9 cellular contexts compared by ENCODE assay signal in the genomic region with DNA sequence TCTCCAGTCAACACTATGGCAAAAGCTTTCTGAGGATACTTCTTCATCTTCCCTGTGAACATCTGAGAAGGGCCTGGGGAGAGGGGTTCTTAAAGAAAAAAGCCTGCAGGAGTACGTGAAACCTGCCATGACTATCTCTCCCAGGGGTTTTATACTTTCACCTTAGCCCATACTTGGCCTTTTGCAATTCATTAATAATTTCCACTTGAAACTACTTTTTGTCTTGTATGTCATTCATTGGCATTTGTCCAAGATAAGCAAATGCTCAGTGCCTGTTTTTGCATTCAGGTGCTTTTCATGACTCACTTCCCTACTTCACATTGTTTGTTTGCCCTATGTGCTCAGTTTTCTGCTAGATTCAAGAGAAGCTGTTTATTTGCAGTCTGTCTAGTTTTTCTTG.
A peak's percentile ranks its signal among the peaks of the same experiment; 100 is the strongest.
DNase-seq lines count a peak whose midpoint lies in the region; ATAC-seq and TF ChIP-seq lines count a peak whose summit lies in the region.
"Had no signal": no experiment of that assay in that cellular context is flagged by ENCODE, and none has a peak within 500 bp of the region (broad histone marks: within the 10 kb centered on the region; RNA-seq: fewer than 3 reads in every experiment).

No MANE protein-coding gene starts in this region.

- H3K4me3 ChIP-seq in endodermal cell (ENCODE audit: low read length) = no peak overlapping the region
- H3K4me3 ChIP-seq: thoracic aorta had no signal

- no peaks in the 10 kb centered on the region for H3K36me3 ChIP-seq in endodermal cell (ENCODE audit: control insufficient read depth, insufficient read depth, low read length)
- H3K36me3 ChIP-seq: thoracic aorta had no signal

- H3K27me3 ChIP-seq in endodermal cell (ENCODE audit: control insufficient read depth, insufficient read depth, low read length, poor library complexity, severe bottlenecking) = no peaks in the 10 kb centered on the region

- no peaks in the 10 kb centered on the region for H3K36me3 Mint-ChIP-seq in endodermal cell (ENCODE audit: low read depth)

- no peak overlapping the region for H3K9ac ChIP-seq in endodermal cell (ENCODE audit: extremely low read depth, low read length, poor library complexity, severe bottlenecking)

- no peaks in the 10 kb centered on the region for H3K4me1 ChIP-seq in endodermal cell (ENCODE audit: control insufficient read depth, insufficient read depth, low read length)

- H3K9me3 Mint-ChIP-seq in endodermal cell = peaks cover 12% of the 10 kb centered on the region

- TF ChIP-seq CTCF in endodermal cell (conservative IDR thresholded peaks at IDR 0.05) = no peak

- DNase-seq in EL (peak; percentile 49), HuH-7.5 (ENCODE audit: low spot score) (peak; percentile 32), SW 1271 (lab: John Stamatoyannopoulos, UW) (peak; percentile 30 to 81), myocyte (ENCODE audit: low read depth) (peak; percentile 9), endodermal cell (no peak), NCI-H82 (lab: John Stamatoyannopoulos, UW) (no peak)
- DNase-seq in activated T-cell treated with anti-CD3 and anti-CD28 coated beads, Interleukin-2, amount 50 U/mL, for 1 hour = no peak

- H3K4me1 Mint-ChIP-seq in endodermal cell = no peaks in the 10 kb centered on the region

- no peaks in the 10 kb centered on the region for H3K27me3 Mint-ChIP-seq in endodermal cell (ENCODE audit: insufficient read depth)

- H3K9me3 ChIP-seq in endodermal cell (ENCODE audit: control insufficient read depth, low read length) = peaks cover 11% of the 10 kb centered on the region

- H3K4me3 Mint-ChIP-seq in endodermal cell = no peak overlapping the region

- WGBS in endodermal cell (ENCODE audit: insufficient coverage in 1 of 2, insufficient read length in 1 of 2), 2 experiments = 100% methylated on average over 1 of the region's 1 CpG

- H3K27ac Mint-ChIP-seq in endodermal cell = no peak overlapping the region

- ATAC-seq in GM21619 (IDR thresholded peaks at IDR 0.05; ENCODE audit: unreplicated experiment) = peak; percentile 79

- H3K27ac ChIP-seq in endodermal cell (ENCODE audit: low read depth, low read length) = no peak overlapping the region
- H3K27ac ChIP-seq: thoracic aorta had no signal

Comparison
In these comparisons a context has a peak if more than half of its experiments do, and no peak if none do; other contexts are left out.
1. DNase-seq: peak in EL (single experiment), HuH-7.5 (single experiment), SW 1271 (2 of 2) and myocyte (single experiment); none in endodermal cell (single experiment), NCI-H82 (single experiment) and activated T-cell treated with anti-CD3 and anti-CD28 coated beads, Interleukin-2, amount 50 U/mL, for 1 hour (single experiment).